Comparison of ENCODE assay signal across 3 cellular contexts in genomic region chr4:7334521-7335275, GRCh38.
A peak's percentile ranks its signal among the peaks of the same experiment; 100 is the strongest.
TF ChIP-seq lines count a peak whose summit lies in the region.

No MANE protein-coding gene starts in this region.

TF ChIP-seq in SK-N-SH treated with all-trans-retinoic acid at 6 μM for 48 hours, 23 proteins besides CTCF, POLR2A, EP300 and RAD21:
- TF ChIP-seq ZFP3 (CRISPR knock-in tag; IDR thresholded peaks at IDR 0.05): peak; percentile 60; the same call in 1 of the 2 replicates
- TF ChIP-seq SNAI2 (CRISPR knock-in tag; IDR thresholded peaks at IDR 0.05): no peak

TF ChIP-seq in SK-N-SH, 30 proteins besides CTCF, POLR2A, EP300 and RAD21:
- TF ChIP-seq MAX (IDR thresholded peaks at IDR 0.05; ENCODE audit: low read depth) (no peak), REST (IDR thresholded peaks at IDR 0.05; ENCODE audit: low read depth, low read length) (no peak), USF1 (IDR thresholded peaks at IDR 0.05; ENCODE audit: borderline replicate concordance, low read depth) (no peak), POLR2AphosphoS5 (IDR thresholded peaks at IDR 0.05; ENCODE audit: low read depth, low read length) (no peak), MEF2A (IDR thresholded peaks at IDR 0.05; ENCODE audit: borderline replicate concordance, low read depth) (no peak), GABPA (IDR thresholded peaks at IDR 0.05; ENCODE audit: low read depth) (no peak), IRF3 (IDR thresholded peaks at IDR 0.05; ENCODE audit: low read depth, low read length) (no peak), EZH2phosphoT487 (IDR thresholded peaks at IDR 0.05; ENCODE audit: borderline replicate concordance, low read depth) (no peak), NFIC (IDR thresholded peaks at IDR 0.05; ENCODE audit: borderline replicate concordance) (no peak), TAF1 (IDR thresholded peaks at IDR 0.05; ENCODE audit: borderline replicate concordance, low read depth, low read length) (no peak), FOSL2 (IDR thresholded peaks at IDR 0.05; ENCODE audit: borderline replicate concordance, low read depth) (no peak)
TF ChIP-seq in SK-N-SH: peak in this region for 0.

TF ChIP-seq in H1, 55 proteins besides CTCF, POLR2A, EP300 and RAD21:
- TF ChIP-seq KDM1A (IDR thresholded peaks at IDR 0.05; ENCODE audit: borderline replicate concordance, low read length) (peak; percentile 13; the same call in 1 of the 2 replicates), KDM5A (IDR thresholded peaks at IDR 0.05; ENCODE audit: low read length) (no peak)
